ENCODE assay signal across 8 cellular contexts in the genomic region with DNA sequence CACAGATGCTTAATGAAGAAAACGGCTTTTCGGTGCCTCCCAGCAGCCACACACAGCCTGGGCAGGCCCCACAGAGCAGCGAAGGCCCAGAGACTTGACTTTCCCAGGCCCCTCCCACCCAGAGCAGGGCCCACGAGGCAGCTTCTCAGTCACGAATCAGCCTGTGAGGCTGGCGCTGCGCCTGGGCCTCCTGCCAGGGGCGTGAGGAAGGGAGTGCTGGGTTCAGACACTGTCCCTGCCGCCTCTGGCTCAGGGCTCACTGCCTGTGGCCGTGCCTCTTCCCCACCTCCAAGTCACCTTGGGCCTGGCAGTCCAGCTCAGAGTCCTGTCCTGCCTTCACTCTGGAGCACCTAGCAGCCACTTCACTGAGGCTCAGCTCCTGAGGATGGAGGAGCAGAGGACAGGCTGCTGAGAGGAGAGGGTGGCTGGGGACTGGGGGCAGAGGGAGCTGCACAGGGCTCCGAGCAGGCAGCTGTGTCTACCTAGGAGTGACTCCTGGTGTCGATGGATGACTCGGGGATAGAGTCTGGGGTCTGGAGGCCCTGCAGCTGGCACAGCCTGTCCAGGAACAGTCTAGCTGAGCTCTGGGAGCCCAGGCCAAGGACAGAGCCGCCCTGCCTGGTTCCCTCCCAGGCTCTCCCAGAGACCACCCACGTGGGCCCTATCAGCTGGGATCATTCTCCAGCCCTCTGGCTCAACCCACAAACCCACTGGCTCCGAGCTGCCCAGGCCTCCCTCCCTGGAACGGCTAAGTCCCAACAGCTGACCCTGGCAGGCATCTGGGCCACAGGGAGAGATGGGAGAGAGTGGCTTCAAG. TPM values are rescaled to one million over a fixed set of nuclear protein-coding genes. Genes with fewer than 3 reads are reported as not detected.
DNase-seq lines count a peak whose midpoint lies in the region; ATAC-seq, FAIRE-seq and TF ChIP-seq lines count a peak whose summit lies in the region.

No MANE protein-coding gene starts in this region.

- H3K4me1 Mint-ChIP-seq in CD8-positive, alpha-beta T cell (ENCODE audit: low read depth): peaks cover 34% of the 10 kb centered on the region

- no peaks in the 10 kb centered on the region for H3K9me3 Mint-ChIP-seq in CD8-positive, alpha-beta T cell

- intact Hi-C loops in CD8-positive, alpha-beta T cell (cut with DNase I, micrococcal nuclease): no loop called here
- intact Hi-C loops in ascending aorta (cut with DNase I): loop anchor here (1.0 kb wide), 2 partner anchors 13 to 31 kb away; no protein-coding TSS in a partner anchor

- POLR2A ChIA-PET in CD8-positive, alpha-beta T cell (lab: Charles Lee): no interaction called here

- peak overlapping the region; percentile 41 for H3K27ac Mint-ChIP-seq in CD8-positive, alpha-beta T cell

- no peaks in the 10 kb centered on the region for H3K27me3 Mint-ChIP-seq in CD8-positive, alpha-beta T cell (ENCODE audit: low read depth)

- DNase-seq in CD8-positive, alpha-beta T cell: peak in 2 of 7 experiments; percentile 43 to 52
- peak; percentile 95 for DNase-seq in MG63
- peak; percentile 81 to 95 for DNase-seq in ascending aorta (ENCODE audit: low spot score in 2 of 2)
- DNase-seq in right atrium auricular region (ENCODE audit: low spot score): peak; percentile 93
- peak; percentile 65 for DNase-seq in retina
- DNase-seq in HTR-8/SVneo (ENCODE audit: insufficient read length, low spot score): no peak

- no peak overlapping the region for H3K4me3 ChIP-seq in CD8-positive, alpha-beta T cell (ENCODE audit: low read depth, low read length)
- H3K4me3 ChIP-seq in MG63 (no peak overlapping the region), ascending aorta (no peak overlapping the region), right atrium auricular region (no peak overlapping the region)

- no peak for TF ChIP-seq CTCF in CD8-positive, alpha-beta T cell (IDR thresholded peaks at IDR 0.05)
- TF ChIP-seq CTCF in ascending aorta (IDR thresholded peaks at IDR 0.05) (no peak), right atrium auricular region (IDR thresholded peaks at IDR 0.05) (no peak)

- no peak for FAIRE-seq in HTR-8/SVneo (lab: Jason Lieb, UNC)

- ATAC-seq in CD8-positive, alpha-beta T cell: no peak
- ATAC-seq in HG02840 (IDR thresholded peaks at IDR 0.05; ENCODE audit: low FRiP score, unreplicated experiment) (no peak), HG02884 (IDR thresholded peaks at IDR 0.05; ENCODE audit: unreplicated experiment) (no peak)

- CTCF ChIA-PET in CD8-positive, alpha-beta T cell (lab: Charles Lee): no interaction called here

- H3K36me3 Mint-ChIP-seq in CD8-positive, alpha-beta T cell: no peaks in the 10 kb centered on the region

- no peak overlapping the region for H3K4me3 Mint-ChIP-seq in CD8-positive, alpha-beta T cell

- peaks cover 36% of the 10 kb centered on the region for H3K4me1 ChIP-seq in CD8-positive, alpha-beta T cell (ENCODE audit: insufficient read depth, low read length)
- peaks cover 10 to 16% of the 10 kb centered on the region in 2 donors for H3K4me1 ChIP-seq in ascending aorta
- peaks cover 0 to 29% of the 10 kb centered on the region in 2 donors for H3K4me1 ChIP-seq in right atrium auricular region

- no peaks in the 10 kb centered on the region for H3K27me3 ChIP-seq in CD8-positive, alpha-beta T cell (ENCODE audit: insufficient read depth, low read length)
- H3K27me3 ChIP-seq in MG63 (no peaks in the 10 kb centered on the region), ascending aorta (no peaks in the 10 kb centered on the region), right atrium auricular region (no peaks in the 10 kb centered on the region)

- no peaks in the 10 kb centered on the region for H3K9me3 ChIP-seq in CD8-positive, alpha-beta T cell (ENCODE audit: low read length)
- no peaks in the 10 kb centered on the region for H3K9me3 ChIP-seq in MG63
- H3K9me3 ChIP-seq in ascending aorta: no peaks in the 10 kb centered on the region
- no peaks in the 10 kb centered on the region for H3K9me3 ChIP-seq in right atrium auricular region

- no peaks in the 10 kb centered on the region for H3K36me3 ChIP-seq in CD8-positive, alpha-beta T cell (ENCODE audit: insufficient read depth, low read length)
- H3K36me3 ChIP-seq in MG63 (0 out of 2 replicates have a peak, but pooled peaks cover 2% of the 10 kb centered on the region), ascending aorta (no peaks in the 10 kb centered on the region), right atrium auricular region (no peaks in the 10 kb centered on the region)

- H3K27ac ChIP-seq in CD8-positive, alpha-beta T cell (ENCODE audit: low read depth, low read length): no peak overlapping the region
- H3K27ac ChIP-seq in ascending aorta (peak overlapping the region; percentile 91 to 93), right atrium auricular region (peak overlapping the region; percentile 89 to 90)

RNA-seq across cellular contexts. Expression of a gene that starts 36.4 kb away (rescaled TPM):
- 100 to 1,000 TPM; 359 to 360 TPM for total RNA-seq in CD8-positive, alpha-beta T cell
- total RNA-seq in MG63 (2014; rRNA removed; shearing (Covaris generic); ENCODE audit: low replicate concordance): 32.7 and 46.9 TPM in 2 replicates
- 185 TPM for total RNA-seq in ascending aorta
- 100 to 1,000 TPM in 1 of 2 donors, 10 to 100 TPM in 1; 54.0 to 116 TPM for total RNA-seq in right atrium auricular region
